In the genomic region with DNA sequence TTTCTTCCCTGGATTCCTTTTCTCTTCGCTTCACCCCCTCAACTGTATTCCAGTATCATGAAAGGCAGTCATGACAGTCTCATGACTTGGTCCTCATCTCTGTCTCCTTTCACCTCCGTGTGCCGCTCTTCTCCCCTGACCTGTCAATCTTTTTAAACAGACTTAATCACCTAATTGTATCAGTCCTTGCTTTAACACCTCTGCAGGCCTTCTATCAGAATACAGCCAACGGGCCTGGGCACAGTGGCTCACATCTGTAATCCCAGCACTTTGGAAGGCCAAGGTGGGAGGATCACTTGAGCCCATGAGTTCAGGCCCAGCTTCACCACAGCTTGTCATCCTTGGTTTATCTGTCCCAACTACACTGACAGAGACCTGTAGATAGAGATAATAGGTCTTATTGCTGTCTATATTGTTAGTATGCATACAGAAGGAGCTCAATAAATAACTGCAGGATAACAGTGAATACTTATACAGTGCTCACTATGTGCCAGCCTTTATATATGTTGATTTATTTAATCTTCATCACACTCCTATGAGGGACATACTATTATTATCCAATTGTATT, we compare ENCODE assay signal across 8 cellular contexts. TPM values are rescaled to one million over a fixed set of nuclear protein-coding genes. Genes with fewer than 3 reads are reported as not detected.
DNase-seq lines count a peak whose midpoint lies in the region; ATAC-seq, FAIRE-seq and TF ChIP-seq lines count a peak whose summit lies in the region.

No MANE protein-coding gene starts in this region.

- no peaks in the 10 kb centered on the region for H3K9me3 ChIP-seq in CD4-positive, alpha-beta T cell (ENCODE audit: control insufficient read depth, low read length)
- H3K9me3 ChIP-seq in NT2/D1 (ENCODE audit: insufficient read depth, low read length) (no peaks in the 10 kb centered on the region), H1 (ENCODE audit: insufficient read depth in 2 of 2, low read depth in 1 of 2, low read length in 1 of 2) (no peaks in the 10 kb centered on the region), neuronal stem cell (replicated peaks in 1 of 2; ENCODE audit: control insufficient read depth in 2 of 2, insufficient read depth in 1 of 2, low read depth in 1 of 2, low read length in 2 of 2) (no peaks in the 10 kb centered on the region), pancreas (no peaks in the 10 kb centered on the region), adrenal gland (replicated peaks in 1 of 3) (no peaks in the 10 kb centered on the region)

- TF ChIP-seq POLR2A in H1 (IDR thresholded peaks at IDR 0.05; ENCODE audit: control extremely low read depth in 1 of 2, low read depth in 2 of 2, low read length in 2 of 2) (no peak), adrenal gland (IDR thresholded peaks at IDR 0.05) (no peak)

- no peak for TF ChIP-seq RAD21 in H1 (IDR thresholded peaks at IDR 0.05 in 1 of 2, conservative IDR thresholded peaks at IDR 0.05 in 1 of 2; ENCODE audit: low read depth in 2 of 2, low read length in 2 of 2)

- H3K36me3 Mint-ChIP-seq in CD4-positive, alpha-beta T cell (ENCODE audit: low read depth) = peaks cover 43% of the 10 kb centered on the region

- no peaks in the 10 kb centered on the region for H3K27me3 Mint-ChIP-seq in CD4-positive, alpha-beta T cell

- CTCF ChIA-PET in CD4-positive, alpha-beta T cell (lab: Charles Lee) = interaction anchor here (1.0 to 1.6 kb wide), 7 partner anchors 9 to 97 kb away, joined by 3 to 14 read pairs (median 4); partner anchors contain the start of genes AP4M1 and MCM7
- CTCF ChIA-PET in H1 (lab: Charles Lee; ENCODE audit: partially characterized antibody) = interaction anchor here (0.7 to 1.6 kb wide), 4 partner anchors 10 to 96 kb away, joined by 3 to 10 read pairs (median 4); no protein-coding TSS in a partner anchor

- no peak overlapping the region for H2BK12ac ChIP-seq in H1 (ENCODE audit: low read depth, low read length)
- no peak overlapping the region for H2BK12ac ChIP-seq in neuronal stem cell (ENCODE audit: low read length)

- no peak overlapping the region for H4K91ac ChIP-seq in H1 (replicated peaks; ENCODE audit: insufficient read length, low read length)
- H4K91ac ChIP-seq in neuronal stem cell (ENCODE audit: low read depth, low read length, poor library complexity) = peak overlapping the region; percentile 9

- TF ChIP-seq CTCF in CD4-positive, alpha-beta T cell (IDR thresholded peaks at IDR 0.05) = no peak
- no peak for TF ChIP-seq CTCF in H1 (IDR thresholded peaks at IDR 0.05; ENCODE audit: control extremely low read depth in 1 of 3, insufficient read depth in 1 of 3, low read depth in 1 of 3, low read length in 3 of 3)
- TF ChIP-seq CTCF in pancreas (IDR thresholded peaks at IDR 0.05) = no peak
- TF ChIP-seq CTCF in adrenal gland (IDR thresholded peaks at IDR 0.05) = no peak

- H3K4me2 ChIP-seq in H1 (ENCODE audit: insufficient read depth in 1 of 2, low read depth in 2 of 2, low read length in 2 of 2) = peak overlapping the region; percentile 74 to 92
- peak overlapping the region; percentile 89 for H3K4me2 ChIP-seq in neuronal stem cell (ENCODE audit: insufficient read depth, low read length, poor library complexity, severe bottlenecking)

- peaks cover 8% of the 10 kb centered on the region for H3K23me2 ChIP-seq in H1 (ENCODE audit: low read depth, low read length)

- H3K27me3 ChIP-seq in CD4-positive, alpha-beta T cell (ENCODE audit: control insufficient read depth, insufficient read depth, low read length) = no peaks in the 10 kb centered on the region
- H3K27me3 ChIP-seq in NT2/D1 (ENCODE audit: insufficient read depth, insufficient read length) (no peaks in the 10 kb centered on the region), H1 (replicated peaks in 1 of 4; ENCODE audit: control insufficient read depth in 3 of 4, extremely low read depth in 1 of 4, insufficient read depth in 3 of 4, low read length in 3 of 4) (no peaks in the 10 kb centered on the region), neuronal stem cell (ENCODE audit: control insufficient read depth in 3 of 3, insufficient read depth in 3 of 3, low read depth in 1 of 3, low read length in 3 of 3) (no peaks in the 10 kb centered on the region), pancreas (no peaks in the 10 kb centered on the region), adrenal gland (no peaks in the 10 kb centered on the region)

- H3K18ac ChIP-seq in H1 (ENCODE audit: extremely low read depth, low read length) (no peak overlapping the region), neuronal stem cell (ENCODE audit: low read length) (no peak overlapping the region)

- H2BK120ac ChIP-seq in H1 (replicated peaks; ENCODE audit: low read depth, low read length) (no peak overlapping the region), neuronal stem cell (ENCODE audit: low read depth, low read length) (no peak overlapping the region)

- H3K9me3 Mint-ChIP-seq in CD4-positive, alpha-beta T cell = no peaks in the 10 kb centered on the region

- H3K27ac Mint-ChIP-seq in CD4-positive, alpha-beta T cell = peak overlapping the region; percentile 97

- H3K4ac ChIP-seq in H1 (replicated peaks; ENCODE audit: insufficient read length, low read depth, low read length) = no peak overlapping the region
- H3K4ac ChIP-seq in neuronal stem cell (ENCODE audit: low read length) = no peak overlapping the region

- H3K79me1 ChIP-seq in H1 (ENCODE audit: low read depth, low read length) (0 out of 2 replicates have a peak, but pooled peaks cover 4% of the 10 kb centered on the region), neuronal stem cell (ENCODE audit: low read depth, low read length) (peaks cover 3% of the 10 kb centered on the region)

- DNase-seq in CD4-positive, alpha-beta T cell = no peak
- DNase-seq in NT2/D1 (ENCODE audit: low read depth, low spot score) (no peak), H1 (ENCODE audit: low read depth in 1 of 2, low spot score in 2 of 2) (no peak), neuronal stem cell (ENCODE audit: low spot score) (no peak), pancreas (no peak), adrenal gland (no peak), GM19240 (ENCODE audit: insufficient read length, low spot score) (no peak), pons (ENCODE audit: low spot score) (no peak)

- H2BK5ac ChIP-seq in H1 (ENCODE audit: low read depth, low read length) = no peak overlapping the region
- no peak overlapping the region for H2BK5ac ChIP-seq in neuronal stem cell (ENCODE audit: low read length)

- ATAC-seq in CD4-positive, alpha-beta T cell (ENCODE audit: poor library complexity) = no peak
- ATAC-seq in pancreas = no peak

- H3K4me3 Mint-ChIP-seq in CD4-positive, alpha-beta T cell = peak overlapping the region; percentile 98

- peak overlapping the region; percentile 79 for H3K9ac ChIP-seq in NT2/D1 (ENCODE audit: insufficient read length, low read depth)
- no peak overlapping the region for H3K9ac ChIP-seq in H1 (replicated peaks in 1 of 4; ENCODE audit: extremely low read depth in 1 of 4, low read depth in 3 of 4, low read length in 3 of 4)
- no peak overlapping the region for H3K9ac ChIP-seq in neuronal stem cell (ENCODE audit: low read depth, low read length, poor library complexity)

- intact Hi-C loops in CD4-positive, alpha-beta T cell (cut with DNase I, micrococcal nuclease) = no loop called here
- intact Hi-C loops in pancreas (cut with DNase I) = no loop called here
- intact Hi-C loops in adrenal gland (cut with DNase I) = no loop called here

- no peak for TF ChIP-seq EP300 in H1 (IDR thresholded peaks at IDR 0.05; ENCODE audit: borderline replicate concordance in 1 of 2, low read depth in 2 of 2, low read length in 2 of 2)

- H3K36me3 ChIP-seq in NT2/D1 (ENCODE audit: insufficient read depth, insufficient read length, low read length) = peaks cover 26% of the 10 kb centered on the region
- no peaks in the 10 kb centered on the region for H3K36me3 ChIP-seq in H1 (ENCODE audit: control insufficient read depth in 2 of 4, insufficient read depth in 4 of 4, low read length in 3 of 4)
- H3K36me3 ChIP-seq in neuronal stem cell (replicated peaks in 1 of 2; ENCODE audit: control insufficient read depth in 2 of 2, insufficient read depth in 2 of 2, low read length in 2 of 2) = peaks cover 6 to 24% of the 10 kb centered on the region in 2 donors
- H3K36me3 ChIP-seq in pancreas = no peaks in the 10 kb centered on the region
- H3K36me3 ChIP-seq in adrenal gland (replicated peaks in 1 of 2) = no peaks in the 10 kb centered on the region

- peak overlapping the region; percentile 87 for H3K4me3 ChIP-seq in NT2/D1 (ENCODE audit: insufficient read length, low read depth)
- peak overlapping the region; percentile 75 to 98 (median 94); a peak in 7 of 8 replicates for H3K4me3 ChIP-seq in H1 (ENCODE audit: extremely low read depth in 1 of 4, insufficient read depth in 2 of 4, low read depth in 3 of 4, low read length in 4 of 4)
- H3K4me3 ChIP-seq in neuronal stem cell (ENCODE audit: low read length in 2 of 2) = peak overlapping the region; percentile 62 to 91
- H3K4me3 ChIP-seq in pancreas = peak overlapping the region in 1 of 4 donors; percentile 64
- H3K4me3 ChIP-seq in adrenal gland = peak overlapping the region in 1 of 4 donors; percentile 76

- no peak overlapping the region for H4K5ac ChIP-seq in H1 (ENCODE audit: insufficient read length, low read depth, low read length)

- H2AK5ac ChIP-seq in H1 (ENCODE audit: low read depth, low read length) (no peak overlapping the region), neuronal stem cell (ENCODE audit: low read depth, low read length) (no peak overlapping the region)

- H2BK15ac ChIP-seq in H1 (ENCODE audit: low read length) (no peak overlapping the region), neuronal stem cell (ENCODE audit: low read length) (no peak overlapping the region)

- WGBS in H1 (ENCODE audit: extremely low coverage in 1 of 2, insufficient coverage in 1 of 2, insufficient read length in 1 of 2, insufficient replicate concordance in 2 of 2, low coverage in 1 of 2, low lambda C conversion rate in 2 of 2, missing lambda C conversion rate in 1 of 2), 2 experiments = 78% methylated on average over 4 of the region's 4 CpGs; no CpG with 5 or more reads in 1 of the 2 experiments
- WGBS in neuronal stem cell (ENCODE audit: extremely low coverage in 2 of 2, insufficient read length in 2 of 2, insufficient replicate concordance in 1 of 2), 2 donors = no CpG with 5 or more reads among the region's 4 CpGs
- WGBS in pancreas, 2 donors = 66 to 71% methylated on average over 4 of the region's 4 CpGs
- 48 to 58% (median 53%) methylated on average over 4 of the region's 4 CpGs for WGBS in adrenal gland, 4 donors

- H3K14ac ChIP-seq in H1 (ENCODE audit: insufficient read length) = no peak overlapping the region
- no peak overlapping the region for H3K14ac ChIP-seq in neuronal stem cell (ENCODE audit: low read length)

- H3K4me1 ChIP-seq in NT2/D1 (ENCODE audit: insufficient read depth, insufficient read length) (peaks cover 7% of the 10 kb centered on the region), H1 (replicated peaks in 1 of 4; ENCODE audit: control insufficient read depth in 3 of 4, insufficient read depth in 4 of 4, low read length in 3 of 4) (peaks cover 0 to 5% (median 1%) of the 10 kb centered on the region in 4 experiments; a peak in 4 of 7 replicates), neuronal stem cell (ENCODE audit: control insufficient read depth in 2 of 2, insufficient read depth in 1 of 2, low read depth in 1 of 2, low read length in 2 of 2) (peaks cover 4 to 5% of the 10 kb centered on the region in 2 donors), pancreas (peaks cover 0 to 8% (median 1%) of the 10 kb centered on the region in 3 donors), adrenal gland (replicated peaks in 1 of 2) (peaks cover 12 to 20% of the 10 kb centered on the region in 2 donors)

- H3K23ac ChIP-seq in H1 (ENCODE audit: insufficient read length) (no peak overlapping the region), neuronal stem cell (ENCODE audit: low read depth, low read length, poor library complexity) (no peak overlapping the region)

- peaks cover 0 to 6% of the 10 kb centered on the region in 2 experiments; a peak in 1 of 4 replicates for H3K79me2 ChIP-seq in H1 (ENCODE audit: control insufficient read depth in 1 of 2, insufficient read depth in 2 of 2, low read length in 2 of 2)

- H3K56ac ChIP-seq in H1 (replicated peaks; ENCODE audit: insufficient read length, low read depth, low read length) = no peak overlapping the region

- H2BK20ac ChIP-seq in H1 (ENCODE audit: low read length) = no peak overlapping the region

- no peak for FAIRE-seq in H1 (lab: Jason Lieb, UNC)
- no peak for FAIRE-seq in pancreas (lab: Jason Lieb, UNC)

- H3K27ac ChIP-seq in CD4-positive, alpha-beta T cell (ENCODE audit: low read depth, low read length) = peak overlapping the region; percentile 79
- no peak overlapping the region for H3K27ac ChIP-seq in H1 (ENCODE audit: low read depth, low read length)
- no peak overlapping the region for H3K27ac ChIP-seq in neuronal stem cell (replicated peaks; ENCODE audit: low read length)
- H3K27ac ChIP-seq in pancreas = no peak overlapping the region
- H3K27ac ChIP-seq in adrenal gland = peak overlapping the region in 2 of 5 donors; percentile 85 to 94

- POLR2A ChIA-PET in CD4-positive, alpha-beta T cell (lab: Charles Lee) = interaction anchor here (0.7 to 2.8 kb wide), 12 partner anchors 9 to 563 kb away, joined by 3 to 50 read pairs (median 9); partner anchors contain the start of genes AP4M1, COPS6, LAMTOR4 and MCM7
- POLR2A ChIA-PET in H1 (lab: Charles Lee; ENCODE audit: partially characterized antibody) = interaction anchor here (1.1 to 19.1 kb wide), 8 partner anchors 9 to 47 kb away, joined by 4 to 414 read pairs (median 7); partner anchors contain the start of genes AP4M1, COPS6, GAL3ST4 and MCM7

- no peak overlapping the region for H2AFZ ChIP-seq in H1 (ENCODE audit: low read length)
- H2AFZ ChIP-seq in neuronal stem cell (ENCODE audit: low read length) = peak overlapping the region; percentile 79

- H4K8ac ChIP-seq in H1 (ENCODE audit: extremely low read depth, insufficient read depth, low read length) (no peak overlapping the region), neuronal stem cell (ENCODE audit: low read depth, low read length) (no peak overlapping the region)

- peaks cover 0 to 1% of the 10 kb centered on the region in 2 experiments for H4K20me1 ChIP-seq in H1 (replicated peaks in 1 of 2; ENCODE audit: control insufficient read depth in 1 of 2, insufficient read depth in 2 of 2, low read length in 2 of 2)

- H3K4me1 Mint-ChIP-seq in CD4-positive, alpha-beta T cell (ENCODE audit: low read depth) = peaks cover 38% of the 10 kb centered on the region

RNA-seq across cellular contexts. Expression of gene CNPY4, which starts 1.2 kb away (rescaled TPM):
- total RNA-seq in CD4-positive, alpha-beta T cell = 10 to 100 TPM; 22.5 to 25.6 TPM
- 15.3 and 15.9 TPM in 2 replicates for total RNA-seq in H1 (2021; fragmentation: NEBNext Ultra II Directional; extraction: Animal tissue kit (Norgen Biotek cat#: 25700))
- polyA plus RNA-seq in H1 (2011; rRNA removed) (9.1 and 10.2 TPM in 2 replicates), pancreas (10 to 100 TPM in 1 of 2 donors, 1 to 10 TPM in 1; 4.7 to 10.8 TPM), adrenal gland (10 to 100 TPM; 16.5 to 28.1 (median 27.3) TPM)
- polyA plus RNA-seq in H1 (2011; cell fraction: cytosol; rRNA removed) = 15.9 TPM
- polyA plus RNA-seq in H1 (2011; cell fraction: nucleus; rRNA removed) = 11.4 TPM
- 18.3 to 21.4 TPM (median 19.8 TPM) in 4 replicates for polyA plus RNA-seq in H1 (2012, experiment 1 of 2)
- 7.7 TPM for polyA plus RNA-seq in H1 (2012, experiment 2 of 2)
- 14.0 TPM for polyA plus RNA-seq in H1 (2013, experiment 1 of 2)
- 17.1 TPM for polyA plus RNA-seq in H1 (2013, experiment 2 of 2)
- 8.2 and 8.3 TPM in 2 replicates for polyA minus RNA-seq in H1 (2011; rRNA and poly(A)+ RNA removed)
- polyA minus RNA-seq in H1 (2011; cell fraction: cytosol; rRNA and poly(A)+ RNA removed) = 5.3 TPM
- 6.8 TPM for polyA minus RNA-seq in H1 (2011; cell fraction: nucleus; rRNA and poly(A)+ RNA removed)
- polyA plus RNA-seq in neuronal stem cell (2013, experiment 1 of 2) = 21.1 TPM
- polyA plus RNA-seq in neuronal stem cell (2013, experiment 2 of 2) = 20.5 TPM
- total RNA-seq in pancreas (1 to 10 TPM; 1.8 to 6.5 (median 2.8) TPM), adrenal gland (10 to 100 TPM; 14.0 to 36.6 (median 23.0) TPM)

RNA-seq across cellular contexts. Expression of gene TAF6, which starts 1.4 kb away (rescaled TPM):
- 10 to 100 TPM; 34.8 to 37.4 TPM for total RNA-seq in CD4-positive, alpha-beta T cell
- total RNA-seq in H1 (2021; fragmentation: NEBNext Ultra II Directional; extraction: Animal tissue kit (Norgen Biotek cat#: 25700)) = 101 and 109 TPM in 2 replicates
- polyA plus RNA-seq in H1 (2011; rRNA removed) = 66.7 and 113 TPM in 2 replicates
- 29.4 TPM for polyA plus RNA-seq in H1 (2011; cell fraction: cytosol; rRNA removed)
- 79.1 TPM for polyA plus RNA-seq in H1 (2011; cell fraction: nucleus; rRNA removed)
- 71.9 to 120 TPM (median 110 TPM) in 4 replicates for polyA plus RNA-seq in H1 (2012, experiment 1 of 2)
- polyA plus RNA-seq in H1 (2012, experiment 2 of 2) = 110 TPM
- polyA plus RNA-seq in H1 (2013, experiment 1 of 2) = 68.1 TPM
- 69.5 TPM for polyA plus RNA-seq in H1 (2013, experiment 2 of 2)
- 37.5 and 55.6 TPM in 2 replicates for polyA minus RNA-seq in H1 (2011; rRNA and poly(A)+ RNA removed)
- 42.3 TPM for polyA minus RNA-seq in H1 (2011; cell fraction: cytosol; rRNA and poly(A)+ RNA removed)
- 32.4 TPM for polyA minus RNA-seq in H1 (2011; cell fraction: nucleus; rRNA and poly(A)+ RNA removed)
- polyA plus RNA-seq in neuronal stem cell (2013, experiment 1 of 2) = 77.7 TPM
- 76.6 TPM for polyA plus RNA-seq in neuronal stem cell (2013, experiment 2 of 2)
- 10 to 100 TPM; 11.7 to 27.2 (median 13.9) TPM for total RNA-seq in pancreas
- 10 to 100 TPM; 31.3 to 39.6 TPM for polyA plus RNA-seq in pancreas
- total RNA-seq in adrenal gland = 100 to 1,000 TPM in 1 of 8 donors, 10 to 100 TPM in 7; 49.9 to 141 (median 71.8) TPM
- polyA plus RNA-seq in adrenal gland = 10 to 100 TPM; 41.3 to 69.4 (median 67.9) TPM

RNA-seq across cellular contexts. Expression of gene MBLAC1, which starts 6.2 kb away (rescaled TPM):
- total RNA-seq in CD4-positive, alpha-beta T cell = 1 to 10 TPM; 3.7 to 4.4 TPM
- total RNA-seq in H1 (2021; fragmentation: NEBNext Ultra II Directional; extraction: Animal tissue kit (Norgen Biotek cat#: 25700)) = 1.7 TPM in 2 replicates
- 1.00 and 1.2 TPM in 2 replicates for polyA plus RNA-seq in H1 (2011; rRNA removed)
- polyA plus RNA-seq in H1 (2011; cell fraction: cytosol; rRNA removed) = 1.5 TPM
- 1.4 TPM for polyA plus RNA-seq in H1 (2011; cell fraction: nucleus; rRNA removed)
- polyA plus RNA-seq in H1 (2012, experiment 1 of 2) = 0.39 to 1.6 TPM (median 1.1 TPM) in 4 replicates
- polyA plus RNA-seq in H1 (2012, experiment 2 of 2) = 0.67 TPM
- 1.3 TPM for polyA plus RNA-seq in H1 (2013, experiment 1 of 2)
- 1.3 TPM for polyA plus RNA-seq in H1 (2013, experiment 2 of 2)
- polyA minus RNA-seq in H1 (2011; rRNA and poly(A)+ RNA removed) = 0.10 and 0.57 TPM in 2 replicates
- not detected for polyA minus RNA-seq in H1 (2011; cell fraction: cytosol; rRNA and poly(A)+ RNA removed)
- 1.5 TPM for polyA minus RNA-seq in H1 (2011; cell fraction: nucleus; rRNA and poly(A)+ RNA removed)
- polyA plus RNA-seq in neuronal stem cell (2013, experiment 1 of 2) = 0.75 TPM
- polyA plus RNA-seq in neuronal stem cell (2013, experiment 2 of 2) = 0.86 TPM
- 1 to 10 TPM; 1.1 to 2.1 (median 1.7) TPM for total RNA-seq in pancreas
- 1 to 10 TPM; 2.1 to 3.7 TPM for polyA plus RNA-seq in pancreas
- 1 to 10 TPM; 1.5 to 7.0 (median 4.0) TPM for total RNA-seq in adrenal gland
- 1 to 10 TPM in 2 of 3 donors, under 1 TPM in 1; 0.38 to 4.2 (median 2.7) TPM for polyA plus RNA-seq in adrenal gland

RNA-seq across cellular contexts. Expression of gene AP4M1, which starts 19.2 kb away (rescaled TPM):
- total RNA-seq in CD4-positive, alpha-beta T cell = 1 to 10 TPM; 2.8 to 4.0 TPM
- total RNA-seq in H1 (2021; fragmentation: NEBNext Ultra II Directional; extraction: Animal tissue kit (Norgen Biotek cat#: 25700)) = 15.2 and 15.8 TPM in 2 replicates
- polyA plus RNA-seq in H1 (2011; rRNA removed) (15.9 and 16.6 TPM in 2 replicates), pancreas (10 to 100 TPM; 23.5 to 25.4 TPM), adrenal gland (10 to 100 TPM in 2 of 3 donors, 1 to 10 TPM in 1; 9.6 to 30.1 (median 23.5) TPM)
- 12.1 TPM for polyA plus RNA-seq in H1 (2011; cell fraction: cytosol; rRNA removed)
- 38.5 TPM for polyA plus RNA-seq in H1 (2011; cell fraction: nucleus; rRNA removed)
- polyA plus RNA-seq in H1 (2012, experiment 1 of 2) = 14.4 to 21.1 TPM (median 19.3 TPM) in 4 replicates
- polyA plus RNA-seq in H1 (2012, experiment 2 of 2) = 19.6 TPM
- polyA plus RNA-seq in H1 (2013, experiment 1 of 2) = 10.8 TPM
- 11.6 TPM for polyA plus RNA-seq in H1 (2013, experiment 2 of 2)
- polyA minus RNA-seq in H1 (2011; rRNA and poly(A)+ RNA removed) = 12.8 and 16.5 TPM in 2 replicates
- 8.6 TPM for polyA minus RNA-seq in H1 (2011; cell fraction: cytosol; rRNA and poly(A)+ RNA removed)
- 12.6 TPM for polyA minus RNA-seq in H1 (2011; cell fraction: nucleus; rRNA and poly(A)+ RNA removed)
- 10.7 TPM for polyA plus RNA-seq in neuronal stem cell (2013, experiment 1 of 2)
- polyA plus RNA-seq in neuronal stem cell (2013, experiment 2 of 2) = 10.2 TPM
- total RNA-seq in pancreas (10 to 100 TPM in 5 of 6 donors, 1 to 10 TPM in 1; 8.6 to 14.6 (median 10.9) TPM), adrenal gland (10 to 100 TPM in 7 of 8 donors, 1 to 10 TPM in 1; 9.6 to 24.0 (median 16.5) TPM)

RNA-seq across cellular contexts. Expression of gene MCM7, which starts 19.4 kb away (rescaled TPM):
- 10 to 100 TPM; 54.5 to 56.0 TPM for total RNA-seq in CD4-positive, alpha-beta T cell
- 339 and 344 TPM in 2 replicates for total RNA-seq in H1 (2021; fragmentation: NEBNext Ultra II Directional; extraction: Animal tissue kit (Norgen Biotek cat#: 25700))
- 313 and 394 TPM in 2 replicates for polyA plus RNA-seq in H1 (2011; rRNA removed)
- polyA plus RNA-seq in H1 (2011; cell fraction: cytosol; rRNA removed) = 370 TPM
- polyA plus RNA-seq in H1 (2011; cell fraction: nucleus; rRNA removed) = 732 TPM
- 297 to 387 TPM (median 352 TPM) in 4 replicates for polyA plus RNA-seq in H1 (2012, experiment 1 of 2)
- polyA plus RNA-seq in H1 (2012, experiment 2 of 2) = 212 TPM
- 254 TPM for polyA plus RNA-seq in H1 (2013, experiment 1 of 2)
- 229 TPM for polyA plus RNA-seq in H1 (2013, experiment 2 of 2)
- polyA minus RNA-seq in H1 (2011; rRNA and poly(A)+ RNA removed) = 344 and 385 TPM in 2 replicates
- 320 TPM for polyA minus RNA-seq in H1 (2011; cell fraction: cytosol; rRNA and poly(A)+ RNA removed)
- 348 TPM for polyA minus RNA-seq in H1 (2011; cell fraction: nucleus; rRNA and poly(A)+ RNA removed)
- polyA plus RNA-seq in neuronal stem cell (2013, experiment 1 of 2) = 218 TPM
- 219 TPM for polyA plus RNA-seq in neuronal stem cell (2013, experiment 2 of 2)
- total RNA-seq in pancreas = 10 to 100 TPM; 21.7 to 38.4 (median 24.1) TPM
- polyA plus RNA-seq in pancreas = 10 to 100 TPM; 63.1 to 77.0 TPM
- 10 to 100 TPM; 13.6 to 51.0 (median 27.5) TPM for total RNA-seq in adrenal gland
- polyA plus RNA-seq in adrenal gland = 10 to 100 TPM; 12.2 to 72.3 (median 52.4) TPM
